Comparison of ENCODE assay signal across 8 cellular contexts in the genomic region with DNA sequence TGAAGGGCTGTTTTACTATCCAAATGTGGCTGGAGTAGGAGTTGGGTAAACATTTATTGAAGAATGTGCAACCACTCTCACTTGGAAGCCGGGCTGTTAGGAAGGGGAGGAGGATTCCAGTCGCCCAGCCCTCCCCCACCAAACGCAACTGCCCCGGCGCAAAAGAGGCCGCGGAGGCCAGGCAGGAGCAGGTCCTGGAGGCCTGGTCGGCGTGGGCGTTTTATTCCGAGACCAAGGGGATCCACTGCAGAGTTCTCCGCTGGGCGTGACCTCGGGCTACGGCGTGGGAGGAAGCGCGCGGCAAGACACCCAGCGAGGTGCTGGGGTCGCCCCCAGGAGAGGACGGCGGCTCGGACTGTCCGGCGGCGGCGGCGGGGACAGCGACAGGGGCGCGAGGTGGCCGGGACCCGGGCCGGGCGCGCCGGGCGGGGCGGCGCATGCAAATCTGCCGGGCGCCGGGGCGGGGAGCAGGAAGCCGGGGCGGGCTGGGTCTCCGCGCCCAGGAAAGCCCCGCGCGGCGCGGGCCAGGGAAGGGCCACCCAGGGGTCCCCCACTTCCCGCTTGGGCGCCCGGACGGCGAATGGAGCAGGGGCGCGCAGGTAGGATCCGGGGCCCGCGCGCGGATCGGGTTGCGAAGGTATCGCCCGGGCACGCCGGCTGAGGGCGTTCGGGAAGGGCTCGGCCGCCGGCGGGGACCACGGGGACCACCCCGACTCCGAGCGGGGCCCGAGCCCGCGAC. TPM values are rescaled to one million over a fixed set of nuclear protein-coding genes. Genes with fewer than 3 reads are reported as not detected.
DNase-seq lines count a peak whose midpoint lies in the region; ATAC-seq and TF ChIP-seq lines count a peak whose summit lies in the region.

A gene (plus strand): TSS at position 553 of the 739 bp plus-strand sequence. CDS start 26,230 bp downstream, outside the sequence.

- TF ChIP-seq CTCF in right atrium auricular region (IDR thresholded peaks at IDR 0.05) = no peak
- no peak for TF ChIP-seq CTCF in retinal pigment epithelial cell (conservative IDR thresholded peaks at IDR 0.05; ENCODE audit: low read depth, low read length)

- no peaks in the 10 kb centered on the region for H3K36me3 ChIP-seq in right atrium auricular region

- no peaks in the 10 kb centered on the region for H3K27me3 ChIP-seq in right atrium auricular region

- peak within 1 kb of the TSS; percentile 96 for H3K4me3 Mint-ChIP-seq in activated naive CD8-positive, alpha-beta T cell treated with anti-CD3 and anti-CD28 coated beads, Interleukin-2, amount 50 U/mL, for 24 hours

- peaks cover 35% of the 10 kb centered on the region for H3K36me3 Mint-ChIP-seq in activated naive CD8-positive, alpha-beta T cell treated with anti-CD3 and anti-CD28 coated beads, Interleukin-2, amount 50 U/mL, for 24 hours (ENCODE audit: low read depth)

- H3K4me1 Mint-ChIP-seq in activated naive CD8-positive, alpha-beta T cell treated with anti-CD3 and anti-CD28 coated beads, Interleukin-2, amount 50 U/mL, for 24 hours = peaks cover 56% of the 10 kb centered on the region

- H3K27me3 Mint-ChIP-seq in activated naive CD8-positive, alpha-beta T cell treated with anti-CD3 and anti-CD28 coated beads, Interleukin-2, amount 50 U/mL, for 24 hours = no peaks in the 10 kb centered on the region

- H3K9me3 Mint-ChIP-seq in activated naive CD8-positive, alpha-beta T cell treated with anti-CD3 and anti-CD28 coated beads, Interleukin-2, amount 50 U/mL, for 24 hours = peaks cover 6% of the 10 kb centered on the region

- no peaks in the 10 kb centered on the region for H3K9me3 ChIP-seq in right atrium auricular region

- peak; percentile 74 for TF ChIP-seq POLR2A in GM15510 (IDR thresholded peaks at IDR 0.05; ENCODE audit: borderline replicate concordance, extremely low read depth, insufficient read length)

- H3K27ac Mint-ChIP-seq in activated naive CD8-positive, alpha-beta T cell treated with anti-CD3 and anti-CD28 coated beads, Interleukin-2, amount 50 U/mL, for 24 hours = peak within 1 kb of the TSS; percentile 95

- peak within 1 kb of the TSS; percentile 90 to 92 for H3K27ac ChIP-seq in right atrium auricular region

- H3K4me3 ChIP-seq in right atrium auricular region = peak within 1 kb of the TSS; percentile 59 to 75
- peak within 1 kb of the TSS; percentile 72 for H3K4me3 ChIP-seq in retinal pigment epithelial cell (ENCODE audit: low read length)

- H3K4me1 ChIP-seq in right atrium auricular region = peaks cover 0 to 45% of the 10 kb centered on the region in 2 donors

- ATAC-seq in HG02943 (IDR thresholded peaks at IDR 0.05; ENCODE audit: low read depth, unreplicated experiment) (peak; percentile 59), SK-N-SH treated with all-trans-retinoic acid at 6 μM for 48 hours (peak; percentile 53), GM18519 (IDR thresholded peaks at IDR 0.05; ENCODE audit: low FRiP score, unreplicated experiment) (no peak)
- peak; percentile 21 for ATAC-seq in activated naive CD8-positive, alpha-beta T cell treated with anti-CD3 and anti-CD28 coated beads, Interleukin-2, amount 50 U/mL, for 24 hours

- peak; percentile 85 for DNase-seq in activated naive CD8-positive, alpha-beta T cell treated with anti-CD3 and anti-CD28 coated beads, Interleukin-2, amount 50 U/mL, for 24 hours
- peak; percentile 84 for DNase-seq in right atrium auricular region (ENCODE audit: low spot score)
- no peak for DNase-seq in retinal pigment epithelial cell (ENCODE audit: low read depth)
- no peak for DNase-seq in KG1 (lab: John Stamatoyannopoulos, UW)

TF ChIP-seq in SK-N-SH treated with all-trans-retinoic acid at 6 μM for 48 hours, 23 proteins besides CTCF, POLR2A, EP300 and RAD21:
- TF ChIP-seq SNAI2 (CRISPR knock-in tag; IDR thresholded peaks at IDR 0.05) (no peak), ZFP3 (CRISPR knock-in tag; IDR thresholded peaks at IDR 0.05) (peak; percentile 97)

RNA-seq across cellular contexts. Expression of the gene that starts here (rescaled TPM):
- total RNA-seq in right atrium auricular region = 10 to 100 TPM; 11.9 to 35.5 TPM

Comparison
In these comparisons a context has a peak if more than half of its experiments do, and no peak if none do; other contexts are left out.
1. DNase-seq: peak in activated naive CD8-positive, alpha-beta T cell treated with anti-CD3 and anti-CD28 coated beads, Interleukin-2, amount 50 U/mL, for 24 hours (single experiment) and right atrium auricular region (single experiment); none in retinal pigment epithelial cell (single experiment) and KG1 (single experiment).